ENCODE assay signal across 1 cellular context in genomic region chr3:48686538-48687219, GRCh38.
TF ChIP-seq lines count a peak whose summit lies in the region.

No MANE protein-coding gene starts in this region.

TF ChIP-seq in H1, 55 proteins besides CTCF, POLR2A, EP300 and RAD21:
- TF ChIP-seq TEAD4 (IDR thresholded peaks at IDR 0.05; ENCODE audit: low read depth, low read length) (no peak), TCF12 (IDR thresholded peaks at IDR 0.05; ENCODE audit: low read depth, low read length) (no peak)
